10 cellular contexts compared by ENCODE assay signal in the genomic region with DNA sequence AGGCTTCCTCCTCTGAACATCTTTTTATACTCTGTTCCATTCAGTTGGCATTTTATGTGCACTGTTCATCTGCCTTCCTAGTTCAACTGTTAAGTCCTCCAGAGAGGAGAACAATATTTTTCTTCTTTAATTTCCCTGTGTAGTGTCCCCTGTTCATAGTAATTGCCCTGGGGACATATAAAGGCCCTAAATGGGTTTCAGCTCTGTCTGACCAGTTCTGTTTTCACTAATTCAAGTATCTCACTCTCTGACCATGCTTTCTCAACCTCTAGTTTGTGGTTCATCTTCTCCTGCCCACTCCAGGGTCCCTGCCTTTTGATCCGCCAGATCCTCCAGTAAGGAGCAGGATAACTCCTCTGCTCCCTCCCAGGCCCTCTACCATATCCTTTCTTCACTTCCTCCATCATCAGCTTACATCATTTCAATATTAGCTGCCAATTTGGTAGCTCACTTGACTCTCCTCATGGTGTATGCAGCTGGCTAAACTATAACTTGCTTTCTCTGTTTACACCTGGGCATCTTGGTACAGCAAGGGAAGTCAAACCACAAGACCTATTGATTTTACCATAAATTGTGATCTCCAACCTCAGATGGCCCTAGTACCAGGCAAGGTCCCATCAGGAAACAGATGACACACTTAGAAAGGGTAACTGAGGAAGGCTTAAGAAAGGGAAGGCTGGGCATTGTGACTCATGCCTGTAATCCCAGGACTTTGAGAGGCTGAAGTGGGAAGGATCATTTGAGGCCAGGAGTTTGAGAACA. TPM values are rescaled to one million over a fixed set of nuclear protein-coding genes. Genes with fewer than 3 reads are reported as not detected.
DNase-seq lines count a peak whose midpoint lies in the region; ATAC-seq and TF ChIP-seq lines count a peak whose summit lies in the region.
"Had no signal": no experiment of that assay in that cellular context is flagged by ENCODE, and none has a peak within 500 bp of the region (broad histone marks: within the 10 kb centered on the region; RNA-seq: fewer than 3 reads in every experiment).

No MANE protein-coding gene starts in this region.

- POLR2A ChIA-PET in naive thymus-derived CD8-positive, alpha-beta T cell (lab: Charles Lee): interaction anchor here (0.8 to 3.1 kb wide), 5 partner anchors 18 to 77 kb away, joined by 4 to 24 read pairs (median 6); a partner anchor contains a TSS

- H3K9me3 ChIP-seq in breast epithelium: no peaks in the 10 kb centered on the region
- H3K9me3 ChIP-seq in upper lobe of right lung: no peaks in the 10 kb centered on the region
- H3K9me3 ChIP-seq: uterus had no signal

- H3K9me3 Mint-ChIP-seq in activated T-cell treated with anti-CD3 and anti-CD28 coated beads, Interleukin-2, amount 50 U/mL, for 72 hours: peaks cover 0 to 3% of the 10 kb centered on the region in 2 donors
- no peaks in the 10 kb centered on the region for H3K9me3 Mint-ChIP-seq in naive thymus-derived CD8-positive, alpha-beta T cell
- H3K9me3 Mint-ChIP-seq: memory B cell had no signal

- H3K4me3 ChIP-seq in breast epithelium: no peak overlapping the region
- no peak overlapping the region for H3K4me3 ChIP-seq in upper lobe of right lung
- H3K4me3 ChIP-seq: uterus had no signal

- peak overlapping the region; percentile 41 for H3K27ac Mint-ChIP-seq in activated T-cell treated with anti-CD3 and anti-CD28 coated beads, Interleukin-2, amount 50 U/mL, for 72 hours
- peak overlapping the region; percentile 22 to 95 (median 84) for H3K27ac Mint-ChIP-seq in naive thymus-derived CD8-positive, alpha-beta T cell
- H3K27ac Mint-ChIP-seq: memory B cell had no signal

- H3K27ac ChIP-seq in breast epithelium (no peak overlapping the region), upper lobe of right lung (no peak overlapping the region)
- H3K27ac ChIP-seq: uterus had no signal

- no peaks in the 10 kb centered on the region for H3K27me3 Mint-ChIP-seq in activated T-cell treated with anti-CD3 and anti-CD28 coated beads, Interleukin-2, amount 50 U/mL, for 72 hours (ENCODE audit: low read depth)
- H3K27me3 Mint-ChIP-seq in naive thymus-derived CD8-positive, alpha-beta T cell: no peaks in the 10 kb centered on the region

- intact Hi-C loops in breast epithelium (cut with DNase I; ENCODE audit: low total_unique reads): no loop called here
- intact Hi-C loops in upper lobe of right lung (cut with DNase I): no loop called here

- TF ChIP-seq POLR2A in breast epithelium (IDR thresholded peaks at IDR 0.05): no peak

- peaks cover 61% of the 10 kb centered on the region for H3K4me1 Mint-ChIP-seq in activated T-cell treated with anti-CD3 and anti-CD28 coated beads, Interleukin-2, amount 50 U/mL, for 72 hours (ENCODE audit: low read depth)
- peaks cover 24 to 46% (median 42%) of the 10 kb centered on the region in 4 donors for H3K4me1 Mint-ChIP-seq in naive thymus-derived CD8-positive, alpha-beta T cell

- H3K4me3 Mint-ChIP-seq in activated T-cell treated with anti-CD3 and anti-CD28 coated beads, Interleukin-2, amount 50 U/mL, for 72 hours: peak overlapping the region; percentile 26 to 49
- H3K4me3 Mint-ChIP-seq in naive thymus-derived CD8-positive, alpha-beta T cell: peak overlapping the region in 7 of 10 donors; percentile 2 to 69 (median 59)
- H3K4me3 Mint-ChIP-seq: memory B cell had no signal

- no peak for ATAC-seq in activated T-cell treated with anti-CD3 and anti-CD28 coated beads, Interleukin-2, amount 50 U/mL, for 72 hours (replicated peaks in 1 of 2)
- ATAC-seq in GM21526 (IDR thresholded peaks at IDR 0.05; ENCODE audit: low FRiP score, unreplicated experiment): peak; percentile 34
- ATAC-seq in HG03139 (IDR thresholded peaks at IDR 0.05; ENCODE audit: unreplicated experiment): peak; percentile 38
- no peak for ATAC-seq in naive thymus-derived CD8-positive, alpha-beta T cell
- ATAC-seq in upper lobe of right lung: no peak

- TF ChIP-seq CTCF in breast epithelium (IDR thresholded peaks at IDR 0.05) (no peak), upper lobe of right lung (IDR thresholded peaks at IDR 0.05) (no peak)

- no peak for DNase-seq in activated T-cell treated with anti-CD3 and anti-CD28 coated beads, Interleukin-2, amount 50 U/mL, for 72 hours
- DNase-seq in activated T-cell treated with anti-CD3 and anti-CD28 coated beads, Interleukin-2, amount 50 U/mL, for 48 hours: no peak
- no peak for DNase-seq in naive thymus-derived CD8-positive, alpha-beta T cell
- no peak for DNase-seq in breast epithelium (ENCODE audit: low spot score in 2 of 2)
- no peak for DNase-seq in upper lobe of right lung
- no peak for DNase-seq in activated T-cell treated with anti-CD3 and anti-CD28 coated beads for 4 hours
- DNase-seq: uterus had no signal

- H3K4me1 ChIP-seq in breast epithelium: no peaks in the 10 kb centered on the region
- H3K4me1 ChIP-seq in upper lobe of right lung: no peaks in the 10 kb centered on the region
- H3K4me1 ChIP-seq: uterus had no signal

- no peaks in the 10 kb centered on the region for H3K36me3 Mint-ChIP-seq in activated T-cell treated with anti-CD3 and anti-CD28 coated beads, Interleukin-2, amount 50 U/mL, for 72 hours (ENCODE audit: insufficient read depth in 2 of 2)
- H3K36me3 Mint-ChIP-seq in naive thymus-derived CD8-positive, alpha-beta T cell: no peaks in the 10 kb centered on the region

- H3K27me3 ChIP-seq in breast epithelium (no peaks in the 10 kb centered on the region), upper lobe of right lung (no peaks in the 10 kb centered on the region)
- H3K27me3 ChIP-seq: uterus had no signal

- no peaks in the 10 kb centered on the region for H3K36me3 ChIP-seq in breast epithelium
- no peaks in the 10 kb centered on the region for H3K36me3 ChIP-seq in upper lobe of right lung
- H3K36me3 ChIP-seq: uterus had no signal

RNA-seq across cellular contexts. Expression of a gene that starts 17.7 kb away (rescaled TPM):
- under 1 TPM; 0.39 to 0.84 TPM for total RNA-seq in activated T-cell treated with anti-CD3 and anti-CD28 coated beads, Interleukin-2, amount 50 U/mL, for 72 hours
- under 1 TPM in 1 of 2 experiments, not detected in 1; 0.16 TPM for total RNA-seq in naive thymus-derived CD8-positive, alpha-beta T cell
- not detected for polyA plus RNA-seq in naive thymus-derived CD8-positive, alpha-beta T cell
- total RNA-seq in breast epithelium: under 1 TPM in 1 of 3 donors, not detected in 2; 0.29 TPM
- 1.6 TPM for total RNA-seq in upper lobe of right lung

Comparison
In these comparisons a context has a peak if more than half of its experiments do, and no peak if none do; other contexts are left out.
1. ATAC-seq: peak in GM21526 (single experiment) and HG03139 (single experiment); none in activated T-cell treated with anti-CD3 and anti-CD28 coated beads, Interleukin-2, amount 50 U/mL, for 72 hours (0 of 2), naive thymus-derived CD8-positive, alpha-beta T cell (0 of 2) and upper lobe of right lung (single experiment).